In genomic region chr5:179765400-179765799, GRCh38 we compare ENCODE assay signal across 9 cellular contexts. TPM values are rescaled to one million over a fixed set of nuclear protein-coding genes. Genes with fewer than 3 reads are reported as not detected.
DNase-seq lines count a peak whose midpoint lies in the region; ATAC-seq and TF ChIP-seq lines count a peak whose summit lies in the region.
"Had no signal": no experiment of that assay in that cellular context is flagged by ENCODE, and none has a peak within 500 bp of the region (broad histone marks: within the 10 kb centered on the region; RNA-seq: fewer than 3 reads in every experiment).

No MANE protein-coding gene starts in this region.

- H3K4me3 ChIP-seq in A673 (ENCODE audit: low read depth, low read length, poor library complexity, severe bottlenecking) (no peak overlapping the region), HUES6 (ENCODE audit: low read depth, low read length) (no peak overlapping the region), body of pancreas (no peak overlapping the region), kidney epithelial cell (ENCODE audit: low read depth, low read length) (no peak overlapping the region), SJCRH30 (no peak overlapping the region)

- no peak for TF ChIP-seq POLR2A in body of pancreas (IDR thresholded peaks at IDR 0.05)
- TF ChIP-seq POLR2A in erythroblast (IDR thresholded peaks at IDR 0.05; ENCODE audit: low read length) = no peak

- CTCF ChIA-PET in A673 (lab: Charles Lee) = interaction anchor here (0.5 kb wide), 1 partner anchor 46 kb away, joined by 3 read pairs; no protein-coding TSS in a partner anchor

- H3K27me3 ChIP-seq in A673 (replicated peaks; ENCODE audit: insufficient read depth, low read depth, low read length, poor library complexity) (no peaks in the 10 kb centered on the region), HUES6 (ENCODE audit: control insufficient read depth, insufficient read depth, low read length) (no peaks in the 10 kb centered on the region), body of pancreas (no peaks in the 10 kb centered on the region), kidney epithelial cell (ENCODE audit: control insufficient read depth, insufficient read depth, low read length) (no peaks in the 10 kb centered on the region), SJCRH30 (no peaks in the 10 kb centered on the region)

- H3K36me3 ChIP-seq in A673 (ENCODE audit: insufficient read depth, low read length, poor library complexity, severe bottlenecking) (peaks cover 35% of the 10 kb centered on the region), HUES6 (ENCODE audit: control insufficient read depth, insufficient read depth, low read length) (peaks cover 49% of the 10 kb centered on the region), body of pancreas (replicated peaks in 1 of 2; ENCODE audit: insufficient read depth in 1 of 2, low read depth in 2 of 2) (peaks cover 7 to 10% of the 10 kb centered on the region in 2 donors), kidney epithelial cell (ENCODE audit: control insufficient read depth, insufficient read depth, low read length) (peaks cover 2% of the 10 kb centered on the region), SJCRH30 (peaks cover 42% of the 10 kb centered on the region)

- WGBS in body of pancreas, 2 donors = 65 to 76% methylated on average over 10 to 13 of the region's 13 CpGs

- intact Hi-C loops in A673 (cut with micrococcal nuclease; ENCODE audit: unreplicated experiment) (no loop called here), body of pancreas (cut with DNase I) (no loop called here)

- peaks cover 53% of the 10 kb centered on the region for H3K4me1 ChIP-seq in A673 (ENCODE audit: insufficient read depth, low read length, poor library complexity, severe bottlenecking)
- peaks cover 43% of the 10 kb centered on the region for H3K4me1 ChIP-seq in HUES6 (ENCODE audit: control insufficient read depth, insufficient read depth, low read length)
- H3K4me1 ChIP-seq in body of pancreas = peaks cover 55% of the 10 kb centered on the region
- H3K4me1 ChIP-seq in SJCRH30 = peaks cover 21% of the 10 kb centered on the region; the same call in 1 of the 2 replicates

- H3K9me3 ChIP-seq in A673 (ENCODE audit: low read depth, low read length, poor library complexity, severe bottlenecking) (no peaks in the 10 kb centered on the region), HUES6 (ENCODE audit: control insufficient read depth, insufficient read depth, low read depth, low read length) (no peaks in the 10 kb centered on the region), body of pancreas (no peaks in the 10 kb centered on the region), SJCRH30 (replicated peaks) (no peaks in the 10 kb centered on the region)

- no TSS peak for BruUV-seq in A673 (replicated peaks; lab: Mats Ljungman, UMichigan)

- DNase-seq in A673 (ENCODE audit: low spot score) (peak; percentile 73), body of pancreas (peak in 1 of 4 donors; percentile 35), kidney epithelial cell (ENCODE audit: low read depth) (peak; percentile 55), SJCRH30 (no peak), erythroblast (lab: John Stamatoyannopoulos, UW) (no peak)
- DNase-seq in activated CD4-positive, CD25-positive, alpha-beta regulatory T cell treated with anti-CD3 and anti-CD28 coated beads, Interleukin-2, amount 50 U/mL, for 72 hours = no peak
- DNase-seq: DND-41 had no signal

- no peak for ATAC-seq in body of pancreas
- no peak for ATAC-seq in HG02840 (IDR thresholded peaks at IDR 0.05; ENCODE audit: low FRiP score, unreplicated experiment)

- H3K27ac ChIP-seq in A673 (ENCODE audit: low read depth, low read length, poor library complexity, severe bottlenecking) (peak overlapping the region; percentile 67), HUES6 (ENCODE audit: low read depth, low read length) (peak overlapping the region; percentile 12; the same call in 1 of the 2 replicates), body of pancreas (peak overlapping the region in 3 of 4 donors; percentile 47 to 59 (median 52)), SJCRH30 (no peak overlapping the region)

- POLR2A ChIA-PET in A673 (lab: Charles Lee; ENCODE audit: low non-redundant PET) = no interaction called here

- TF ChIP-seq CTCF in A673 (conservative IDR thresholded peaks at IDR 0.05; ENCODE audit: low read depth, low read length) (no peak), body of pancreas (IDR thresholded peaks at IDR 0.05) (no peak), kidney epithelial cell (IDR thresholded peaks at IDR 0.05; ENCODE audit: insufficient read depth, low read length, poor library complexity, severe bottlenecking) (no peak)

- peak overlapping the region; percentile 38 for H3K9ac ChIP-seq in HUES6 (ENCODE audit: low read length)

RNA-seq across cellular contexts. Expression of gene LTC4S, which starts 28.4 kb away (rescaled TPM):
- total RNA-seq in A673 (2021) (0.58 and 1.5 TPM in 2 replicates), body of pancreas (10 to 100 TPM; 10.6 to 16.2 TPM), kidney epithelial cell (0.41 and 5.1 TPM in 2 replicates)
- total RNA-seq in SJCRH30 (2014; rRNA removed; shearing (Covaris generic)) = not detected in 2 replicates

RNA-seq across cellular contexts. Expression of gene MAML1, which starts 32.8 kb away (rescaled TPM):
- total RNA-seq in A673 (2021) = 34.3 and 34.4 TPM in 2 replicates
- 10 to 100 TPM; 18.1 to 18.2 TPM for total RNA-seq in body of pancreas
- 17.5 and 18.8 TPM in 2 replicates for total RNA-seq in kidney epithelial cell
- total RNA-seq in SJCRH30 (2014; rRNA removed; shearing (Covaris generic)) = 25.0 and 25.1 TPM in 2 replicates

RNA-seq across cellular contexts. Expression of gene MGAT4B, which starts 41.3 kb away (rescaled TPM):
- 59.5 and 63.9 TPM in 2 replicates for total RNA-seq in A673 (2021)
- 10 to 100 TPM; 89.0 to 90.0 TPM for total RNA-seq in body of pancreas
- 540 and 586 TPM in 2 replicates for total RNA-seq in kidney epithelial cell
- total RNA-seq in SJCRH30 (2014; rRNA removed; shearing (Covaris generic)) = 55.5 and 60.5 TPM in 2 replicates

RNA-seq across cellular contexts. Expression of gene SQSTM1, which starts 55.3 kb away (rescaled TPM):
- total RNA-seq in A673 (2021) = 84.1 and 105 TPM in 2 replicates
- total RNA-seq in body of pancreas = 100 to 1,000 TPM; 249 to 606 TPM
- total RNA-seq in kidney epithelial cell = 905 and 956 TPM in 2 replicates
- 64.9 and 65.8 TPM in 2 replicates for total RNA-seq in SJCRH30 (2014; rRNA removed; shearing (Covaris generic))

Comparison
In these comparisons a context has a peak if more than half of its experiments do, and no peak if none do; other contexts are left out.
1. DNase-seq: peak in A673 (single experiment) and kidney epithelial cell (single experiment); none in activated CD4-positive, CD25-positive, alpha-beta regulatory T cell treated with anti-CD3 and anti-CD28 coated beads, Interleukin-2, amount 50 U/mL, for 72 hours (single experiment), SJCRH30 (0 of 2) and erythroblast (0 of 2).